In genomic region chr1:152970495-152970894, GRCh38 we compare ENCODE assay signal across 18 cellular contexts. TPM values are rescaled to one million over a fixed set of nuclear protein-coding genes. Genes with fewer than 3 reads are reported as not detected.
DNase-seq lines count a peak whose midpoint lies in the region; TF ChIP-seq lines count a peak whose summit lies in the region.
"Had no signal": no experiment of that assay in that cellular context is flagged by ENCODE, and none has a peak within 500 bp of the region (broad histone marks: within the 10 kb centered on the region; RNA-seq: fewer than 3 reads in every experiment).

Gene SPRR4, plus strand, starts transcription at chr1:152970648. Its CDS starts 1,243 bp downstream, at chr1:152971891.

- TF ChIP-seq CTCF in osteocyte (IDR thresholded peaks at IDR 0.05): no peak

- peaks cover 10% of the 10 kb centered on the region for H3K27me3 Mint-ChIP-seq in activated naive CD4-positive, alpha-beta T cell treated with anti-CD3 and anti-CD28 coated beads, Interleukin-2, amount 10 ng/mL, durations not matched to agents 7 days and 5 days
- no peaks in the 10 kb centered on the region for H3K27me3 Mint-ChIP-seq in osteocyte (ENCODE audit: unreplicated experiment)

- no peaks in the 10 kb centered on the region for H3K27me3 ChIP-seq in Karpas-422 (ENCODE audit: low read length)

- no peak within 1 kb of the TSS for H3K4me3 ChIP-seq in Karpas-422 (ENCODE audit: low read length)
- H3K4me3 ChIP-seq: GM23338 had no signal

- no peak within 1 kb of the TSS for H3K4me2 ChIP-seq in Karpas-422 (ENCODE audit: low read depth, low read length, poor library complexity, severe bottlenecking)
- H3K4me2 ChIP-seq: GM23338 had no signal

- H3K36me3 Mint-ChIP-seq in activated naive CD4-positive, alpha-beta T cell treated with anti-CD3 and anti-CD28 coated beads, Interleukin-2, amount 10 ng/mL, durations not matched to agents 7 days and 5 days: no peaks in the 10 kb centered on the region
- H3K36me3 Mint-ChIP-seq in osteocyte (ENCODE audit: unreplicated experiment): no peaks in the 10 kb centered on the region
- H3K36me3 Mint-ChIP-seq: IgD-negative memory B cell had no signal

- H4K20me1 ChIP-seq in Karpas-422 (ENCODE audit: insufficient read depth, low read depth, low read length): no peaks in the 10 kb centered on the region

- no peak within 1 kb of the TSS for H2AFZ ChIP-seq in Karpas-422 (ENCODE audit: low read length)
- H2AFZ ChIP-seq: GM23338 had no signal

- H3K4me1 Mint-ChIP-seq in activated naive CD4-positive, alpha-beta T cell treated with anti-CD3 and anti-CD28 coated beads, Interleukin-2, amount 10 ng/mL, durations not matched to agents 7 days and 5 days: no peaks in the 10 kb centered on the region
- H3K4me1 Mint-ChIP-seq in osteocyte (ENCODE audit: unreplicated experiment): no peaks in the 10 kb centered on the region
- H3K4me1 Mint-ChIP-seq: GM23338 had no signal

- peak within 1 kb of the TSS; percentile 44 for H3K27ac Mint-ChIP-seq in activated naive CD4-positive, alpha-beta T cell treated with anti-CD3 and anti-CD28 coated beads, Interleukin-2, amount 10 ng/mL, durations not matched to agents 7 days and 5 days
- no peak within 1 kb of the TSS for H3K27ac Mint-ChIP-seq in osteocyte (ENCODE audit: unreplicated experiment)
- H3K27ac Mint-ChIP-seq: CD4-positive, alpha-beta T cell; GM23338; IgD-negative memory B cell had no signal

- DNase-seq in activated naive CD4-positive, alpha-beta T cell treated with anti-CD3 and anti-CD28 coated beads, Interleukin-2, amount 10 ng/mL, durations not matched to agents 7 days and 5 days: no peak
- no peak for DNase-seq in activated naive CD4-positive, alpha-beta T cell (lab: John Stamatoyannopoulos, UW)
- DNase-seq in epithelial cell of prostate (ENCODE audit: low read depth, low spot score): no peak
- peak; percentile 6 for DNase-seq in osteocyte (ENCODE audit: extremely low spot score, unreplicated experiment)
- no peak for DNase-seq in HPDE6-E6E7 (ENCODE audit: extremely low spot score)
- DNase-seq in Karpas-422: no peak
- DNase-seq in inferior parietal cortex (ENCODE audit: extremely low spot score): no peak
- DNase-seq: 8988T; AML-193; C1 segment of cervical spinal cord; Calu3; CD4-positive, alpha-beta T cell; DMS79 treated with DMSO at 0.1 percent for 48 hours; EL; H7 had no signal

- no peaks in the 10 kb centered on the region for H3K9me3 ChIP-seq in Karpas-422 (ENCODE audit: low read length)

- no peaks in the 10 kb centered on the region for H3K36me3 ChIP-seq in Karpas-422 (ENCODE audit: insufficient read depth, low read length)

- no peak within 1 kb of the TSS for H3K4me3 Mint-ChIP-seq in activated naive CD4-positive, alpha-beta T cell treated with anti-CD3 and anti-CD28 coated beads, Interleukin-2, amount 10 ng/mL, durations not matched to agents 7 days and 5 days
- H3K4me3 Mint-ChIP-seq in osteocyte (ENCODE audit: unreplicated experiment): no peak within 1 kb of the TSS
- H3K4me3 Mint-ChIP-seq: CD4-positive, alpha-beta T cell; GM23338; IgD-negative memory B cell had no signal

- peak within 1 kb of the TSS; percentile 67 for H3K27ac ChIP-seq in epithelial cell of prostate
- no peak within 1 kb of the TSS for H3K27ac ChIP-seq in Karpas-422 (ENCODE audit: low read length)

- H3K9ac ChIP-seq in Karpas-422 (ENCODE audit: low read length): no peak within 1 kb of the TSS

- H3K4me1 ChIP-seq in Karpas-422 (ENCODE audit: low read length): peaks cover 22% of the 10 kb centered on the region

- no peaks in the 10 kb centered on the region for H3K9me2 ChIP-seq in Karpas-422 (replicated peaks; ENCODE audit: insufficient read depth, low read length)

- no peaks in the 10 kb centered on the region for H3K9me3 Mint-ChIP-seq in activated naive CD4-positive, alpha-beta T cell treated with anti-CD3 and anti-CD28 coated beads, Interleukin-2, amount 10 ng/mL, durations not matched to agents 7 days and 5 days
- H3K9me3 Mint-ChIP-seq in osteocyte (ENCODE audit: unreplicated experiment): no peaks in the 10 kb centered on the region
- H3K9me3 Mint-ChIP-seq: CD4-positive, alpha-beta T cell; GM23338; IgD-negative memory B cell had no signal

- H3K79me2 ChIP-seq in Karpas-422 (ENCODE audit: low read length): no peaks in the 10 kb centered on the region

- CTCF ChIA-PET in activated naive CD4-positive, alpha-beta T cell treated with anti-CD3 and anti-CD28 coated beads, Interleukin-2, amount 10 ng/mL, durations not matched to agents 7 days and 5 days (lab: Charles Lee): no interaction called here

RNA-seq across cellular contexts. Expression of gene SPRR4, which starts in this region (rescaled TPM):
- not detected in 2 replicates for total RNA-seq in osteocyte
- not detected in 2 replicates for total RNA-seq in Karpas-422 (2014; rRNA removed; shearing (Covaris generic); ENCODE audit: low replicate concordance)
- total RNA-seq: Calu3; CD4-positive, alpha-beta T cell; GM23338; H7; HT1080 had no signal

Comparison
In these comparisons a context has a peak if more than half of its experiments do, and no peak if none do; other contexts are left out.
1. Peak in DNase-seq in osteocyte; RNA of the gene not detected or under 1 TPM.